ENCODE assay signal across 33 cellular contexts in the genomic region with DNA sequence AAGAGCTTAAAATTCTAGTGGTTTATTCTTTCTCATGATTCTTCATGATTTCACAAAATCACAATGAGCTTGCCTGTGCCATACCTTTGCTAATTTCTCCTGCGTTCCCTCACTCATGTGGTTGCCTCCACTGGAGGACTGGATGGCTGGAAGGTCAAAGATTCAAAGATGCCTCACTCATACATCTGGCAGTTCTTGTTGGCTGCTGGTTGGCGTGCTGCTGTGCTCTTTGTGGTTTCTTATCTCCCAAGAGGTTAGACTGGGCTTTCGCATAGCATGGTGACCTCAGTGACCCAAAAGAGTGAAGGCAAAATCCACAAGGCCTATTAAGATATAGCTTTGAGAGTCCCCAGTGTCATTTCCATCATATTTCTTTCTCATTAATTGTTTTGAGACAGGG.
DNase-seq lines count a peak whose midpoint lies in the region; ATAC-seq, FAIRE-seq and TF ChIP-seq lines count a peak whose summit lies in the region.
"Had no signal": no experiment of that assay in that cellular context is flagged by ENCODE, and none has a peak within 500 bp of the region (broad histone marks: within the 10 kb centered on the region; RNA-seq: fewer than 3 reads in every experiment).

No MANE protein-coding gene starts in this region.

- no peak overlapping the region for H3K27ac Mint-ChIP-seq in astrocyte (ENCODE audit: unreplicated experiment)
- H3K27ac Mint-ChIP-seq: activated CD4-positive, alpha-beta T cell treated with anti-CD3 and anti-CD28 coated beads for 36 hours; activated CD8-positive, alpha-beta T cell treated with anti-CD3 and anti-CD28 coated beads for 36 hours; activated T-helper 1 cell treated with anti-CD3 and anti-CD28 coated beads, Interleukin-12 subunit alpha, Interleukin-12 subunit beta, Interleukin-2, Interleukin-4 antibody, amounts not matched to agents 30 ng/mL and 10 ng/mL and 1 ng/mL, durations not matched to agents 14 hours and 24 hours and 36 hours; B cell; stimulated activated naive B cell treated with anti-CD40 and anti-IgM and Interleukin-4, amounts not matched to agents 10 μg/mL and 1 μg/mL and 100 μg/mL, for 72 hours; T-helper 2 cell treated with Interferon-gamma antibody and Interleukin-4, amounts not matched to agents 5 μg/mL and 100 μg/mL, for 36 hours had no signal

- no peaks in the 10 kb centered on the region for H3K27me3 Mint-ChIP-seq in astrocyte (ENCODE audit: low read depth, unreplicated experiment)
- H3K27me3 Mint-ChIP-seq: activated CD4-positive, alpha-beta T cell treated with anti-CD3 and anti-CD28 coated beads for 36 hours; activated CD8-positive, alpha-beta T cell treated with anti-CD3 and anti-CD28 coated beads for 36 hours; B cell; stimulated activated naive B cell treated with anti-CD40 and anti-IgM and Interleukin-4, amounts not matched to agents 10 μg/mL and 1 μg/mL and 100 μg/mL, for 72 hours had no signal

- FAIRE-seq in astrocyte (lab: Jason Lieb, UNC) = no peak
- FAIRE-seq: bronchial epithelial cell, GM12892, islet of Langerhans, pancreas had no signal

- ATAC-seq in HG02571 (IDR thresholded peaks at IDR 0.05; ENCODE audit: unreplicated experiment) = no peak
- ATAC-seq: activated CD4-positive, alpha-beta T cell treated with anti-CD3 and anti-CD28 coated beads for 36 hours; activated CD8-positive, alpha-beta T cell treated with anti-CD3 and anti-CD28 coated beads for 36 hours; foreskin keratinocyte; left lung; pancreas; stimulated activated naive B cell treated with anti-CD40 and anti-IgM and Interleukin-4, amounts not matched to agents 10 μg/mL and 1 μg/mL and 100 μg/mL, for 72 hours; upper lobe of right lung had no signal

- H4K20me1 ChIP-seq in MM.1S (ENCODE audit: insufficient read depth, low read length) (no peaks in the 10 kb centered on the region), astrocyte (ENCODE audit: insufficient read depth, low read length) (no peaks in the 10 kb centered on the region), GM23248 (ENCODE audit: insufficient read depth) (no peaks in the 10 kb centered on the region)

- peaks cover 7% of the 10 kb centered on the region for H3K9me3 Mint-ChIP-seq in astrocyte (ENCODE audit: unreplicated experiment)
- H3K9me3 Mint-ChIP-seq: neural crest cell; stimulated activated naive B cell treated with anti-CD40 and anti-IgM and Interleukin-4, amounts not matched to agents 10 μg/mL and 1 μg/mL and 100 μg/mL, for 72 hours had no signal

- DNase-seq in AG10803 (ENCODE audit: low read depth) (peak; percentile 30), MM.1S (peak; percentile 36), astrocyte (ENCODE audit: low read depth) (peak; percentile 85), fibroblast of peridontal ligament (ENCODE audit: extremely low read depth) (peak; percentile 71), GM23248 (no peak), superior temporal gyrus (ENCODE audit: extremely low spot score) (no peak), WERI-Rb-1 (no peak)
- DNase-seq: 8988T; activated CD4-positive, alpha-beta T cell treated with anti-CD3 and anti-CD28 coated beads for 36 hours; activated CD8-positive, alpha-beta memory T cell treated with anti-CD3 and anti-CD28 coated beads, Interleukin-2, amount 50 U/mL, for 48 hours; activated CD8-positive, alpha-beta T cell treated with anti-CD3 and anti-CD28 coated beads for 36 hours; activated naive CD4-positive, alpha-beta T cell treated with Interleukin-2 at 50 U/mL for 16 hours; DMS153; foreskin keratinocyte; head of caudate nucleus; left lung; mesenchymal stem cell; NCI-H2029 treated with DMSO at 0.1 percent for 48 hours; NCI-H524 treated with DMSO at 0.1 percent for 48 hours; pancreas; PC-9; SIG-M5; stimulated activated naive B cell treated with anti-CD40 and anti-IgM and Interleukin-4, amounts not matched to agents 10 μg/mL and 1 μg/mL and 100 μg/mL, for 72 hours; upper lobe of right lung had no signal

- H3K9me2 ChIP-seq in MM.1S (replicated peaks; ENCODE audit: insufficient read depth, low read length) (no peaks in the 10 kb centered on the region), GM23248 (ENCODE audit: insufficient read depth) (no peaks in the 10 kb centered on the region)

- H3K36me3 ChIP-seq in MM.1S (replicated peaks; ENCODE audit: insufficient read depth, low read length) = no peaks in the 10 kb centered on the region
- no peaks in the 10 kb centered on the region for H3K36me3 ChIP-seq in astrocyte (ENCODE audit: insufficient read depth, low read length)
- no peaks in the 10 kb centered on the region for H3K36me3 ChIP-seq in GM23248 (ENCODE audit: low read depth)
- no peaks in the 10 kb centered on the region for H3K36me3 ChIP-seq in WERI-Rb-1
- H3K36me3 ChIP-seq: left lung, pancreas, upper lobe of right lung had no signal

- no peaks in the 10 kb centered on the region for H3K36me3 Mint-ChIP-seq in astrocyte (ENCODE audit: low read depth, unreplicated experiment)
- H3K36me3 Mint-ChIP-seq: stimulated activated naive B cell treated with anti-CD40 and anti-IgM and Interleukin-4, amounts not matched to agents 10 μg/mL and 1 μg/mL and 100 μg/mL, for 72 hours had no signal

- no peak overlapping the region for H3K9ac ChIP-seq in MM.1S (ENCODE audit: low read length)
- H3K9ac ChIP-seq in astrocyte (ENCODE audit: low read length) = no peak overlapping the region
- no peak overlapping the region for H3K9ac ChIP-seq in GM23248

- H3K4me3 Mint-ChIP-seq in astrocyte (ENCODE audit: unreplicated experiment) = no peak overlapping the region
- H3K4me3 Mint-ChIP-seq: activated CD4-positive, alpha-beta T cell treated with anti-CD3 and anti-CD28 coated beads for 36 hours; activated CD8-positive, alpha-beta T cell treated with anti-CD3 and anti-CD28 coated beads for 36 hours; activated T-helper 1 cell treated with anti-CD3 and anti-CD28 coated beads, Interleukin-12 subunit alpha, Interleukin-12 subunit beta, Interleukin-2, Interleukin-4 antibody, amounts not matched to agents 30 ng/mL and 10 ng/mL and 1 ng/mL, durations not matched to agents 14 hours and 24 hours and 36 hours; B cell; neural crest cell; stimulated activated naive B cell treated with anti-CD40 and anti-IgM and Interleukin-4, amounts not matched to agents 10 μg/mL and 1 μg/mL and 100 μg/mL, for 72 hours; T-helper 2 cell treated with Interferon-gamma antibody and Interleukin-4, amounts not matched to agents 5 μg/mL and 100 μg/mL, for 36 hours had no signal

- H3K4me1 ChIP-seq in MM.1S (ENCODE audit: low read length) = no peaks in the 10 kb centered on the region
- no peaks in the 10 kb centered on the region for H3K4me1 ChIP-seq in astrocyte (ENCODE audit: insufficient read depth, low read length)
- H3K4me1 ChIP-seq in GM23248 (ENCODE audit: insufficient read depth) = no peaks in the 10 kb centered on the region
- H3K4me1 ChIP-seq: foreskin keratinocyte, left lung, pancreas, upper lobe of right lung had no signal

- H3K27me3 ChIP-seq in MM.1S (replicated peaks; ENCODE audit: insufficient read depth, low read length) = no peaks in the 10 kb centered on the region
- H3K27me3 ChIP-seq in astrocyte (ENCODE audit: insufficient read depth, low read length) = no peaks in the 10 kb centered on the region
- no peaks in the 10 kb centered on the region for H3K27me3 ChIP-seq in GM23248 (replicated peaks; ENCODE audit: insufficient read depth)
- no peaks in the 10 kb centered on the region for H3K27me3 ChIP-seq in WERI-Rb-1 (ENCODE audit: insufficient read depth, low read depth, severe bottlenecking)
- H3K27me3 ChIP-seq: foreskin keratinocyte, left lung, pancreas, upper lobe of right lung had no signal

- in situ Hi-C loops in GM23248 (cut with MboI) = no loop called here

- TF ChIP-seq CTCF in AG10803 (conservative IDR thresholded peaks at IDR 0.05; ENCODE audit: low read length) (no peak), MM.1S (IDR thresholded peaks at IDR 0.05; ENCODE audit: low read length) (no peak), astrocyte (IDR thresholded peaks at IDR 0.05; ENCODE audit: insufficient read depth, low read depth, low read length) (no peak), WERI-Rb-1 (IDR thresholded peaks at IDR 0.05; ENCODE audit: low read depth, low read length) (no peak)

- H3K27ac ChIP-seq in MM.1S (ENCODE audit: low read length) (no peak overlapping the region), astrocyte (ENCODE audit: low read depth, low read length) (no peak overlapping the region), GM23248 (no peak overlapping the region), WERI-Rb-1 (no peak overlapping the region)
- H3K27ac ChIP-seq: foreskin keratinocyte, left lung, pancreas, skin epidermis, upper lobe of right lung had no signal

- H3K79me2 ChIP-seq in MM.1S (ENCODE audit: low read length) (no peaks in the 10 kb centered on the region), astrocyte (ENCODE audit: insufficient read depth, low read length) (no peaks in the 10 kb centered on the region), GM23248 (ENCODE audit: insufficient read depth) (no peaks in the 10 kb centered on the region)

- no peaks in the 10 kb centered on the region for H3K9me3 ChIP-seq in MM.1S (replicated peaks; ENCODE audit: insufficient read depth, low read length)
- H3K9me3 ChIP-seq in astrocyte (ENCODE audit: insufficient read depth, low read depth, low read length) = no peaks in the 10 kb centered on the region
- no peaks in the 10 kb centered on the region for H3K9me3 ChIP-seq in GM23248 (ENCODE audit: low read depth)
- no peaks in the 10 kb centered on the region for H3K9me3 ChIP-seq in WERI-Rb-1 (ENCODE audit: severe bottlenecking)
- H3K9me3 ChIP-seq: left lung, pancreas, upper lobe of right lung had no signal

- H3K4me1 Mint-ChIP-seq in astrocyte (ENCODE audit: low read depth, unreplicated experiment) = no peaks in the 10 kb centered on the region
- H3K4me1 Mint-ChIP-seq: activated CD4-positive, alpha-beta T cell treated with anti-CD3 and anti-CD28 coated beads for 36 hours; B cell; stimulated activated naive B cell treated with anti-CD40 and anti-IgM and Interleukin-4, amounts not matched to agents 10 μg/mL and 1 μg/mL and 100 μg/mL, for 72 hours had no signal

- no peak overlapping the region for H3K4me3 ChIP-seq in AG10803 (ENCODE audit: low read length)
- no peak overlapping the region for H3K4me3 ChIP-seq in MM.1S (ENCODE audit: low read length)
- H3K4me3 ChIP-seq in astrocyte (ENCODE audit: insufficient read depth, low read depth, low read length) = no peak overlapping the region
- no peak overlapping the region for H3K4me3 ChIP-seq in GM23248
- no peak overlapping the region for H3K4me3 ChIP-seq in WERI-Rb-1 (ENCODE audit: low read depth, low read length)
- H3K4me3 ChIP-seq: left lung, pancreas, PC-9, skin epidermis, upper lobe of right lung had no signal

- no peaks in the 10 kb centered on the region for H3F3A ChIP-seq in MM.1S (ENCODE audit: insufficient read depth, low read length)
- H3F3A ChIP-seq in GM23248 (ENCODE audit: insufficient read depth) = no peaks in the 10 kb centered on the region

- 24% methylated on average over 3 of the region's 3 CpGs for WGBS in GM23248 (ENCODE audit: low coverage in 1 of 2, low lambda C conversion rate in 2 of 2, missing lambda C conversion rate in 2 of 2), 2 experiments

- H2AFZ ChIP-seq in MM.1S (ENCODE audit: low read length) = no peak overlapping the region
- no peak overlapping the region for H2AFZ ChIP-seq in astrocyte (ENCODE audit: low read depth, low read length)
- no peak overlapping the region for H2AFZ ChIP-seq in GM23248
- H2AFZ ChIP-seq: PC-9 had no signal

- H3K4me2 ChIP-seq in MM.1S (ENCODE audit: low read depth, low read length) = no peak overlapping the region
- no peak overlapping the region for H3K4me2 ChIP-seq in astrocyte (ENCODE audit: low read length)
- no peak overlapping the region for H3K4me2 ChIP-seq in GM23248 (ENCODE audit: unreplicated experiment)
- H3K4me2 ChIP-seq: PC-9 had no signal

Comparison
In these comparisons a context has a peak if more than half of its experiments do, and no peak if none do; other contexts are left out.
1. DNase-seq: peak in AG10803 (single experiment), MM.1S (single experiment), astrocyte (single experiment) and fibroblast of peridontal ligament (single experiment); none in GM23248 (single experiment), superior temporal gyrus (single experiment) and WERI-Rb-1 (single experiment).